In the genomic region with DNA sequence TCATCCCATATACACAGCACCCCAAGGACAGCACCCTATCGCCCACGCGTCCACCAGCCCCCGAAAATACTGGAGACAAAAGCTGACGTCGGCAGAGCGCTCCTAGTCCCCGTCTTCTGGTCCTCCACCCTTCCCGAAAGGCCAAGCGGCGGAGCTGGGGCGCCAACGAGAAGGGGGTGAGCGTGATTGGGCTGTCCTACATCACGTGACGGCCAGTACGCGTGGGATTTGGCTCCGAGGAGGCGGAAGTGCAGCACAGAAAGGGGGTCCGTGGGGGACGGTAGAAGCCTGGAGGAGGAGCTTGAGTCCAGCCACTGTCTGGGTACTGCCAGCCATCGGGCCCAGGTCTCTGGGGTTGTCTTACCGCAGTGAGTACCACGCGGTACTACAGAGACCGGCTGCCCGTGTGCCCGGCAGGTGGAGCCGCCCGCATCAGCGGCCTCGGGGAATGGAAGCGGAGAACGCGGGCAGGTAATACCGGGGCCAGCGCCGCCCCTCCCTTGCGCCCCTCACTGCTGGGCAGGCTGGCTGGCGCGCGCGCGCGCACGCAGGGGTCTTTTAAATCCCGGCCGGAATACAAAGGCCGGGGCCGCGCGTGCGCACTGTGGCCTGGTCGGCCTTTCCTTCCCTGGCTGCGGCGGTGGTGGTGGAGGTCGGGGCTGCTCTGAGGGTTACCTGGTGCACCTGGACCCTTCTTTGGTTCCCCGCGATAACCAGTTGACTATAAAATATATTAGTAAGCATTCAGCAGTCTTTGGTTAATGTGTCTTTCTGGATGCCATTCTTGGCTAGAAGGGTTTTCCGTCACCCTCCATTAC, we compare ENCODE assay signal across 1 cellular context.
A peak's percentile ranks its signal among the peaks of the same experiment; 100 is the strongest.
TF ChIP-seq lines count a peak whose summit lies in the region.

TDG (plus strand) TSS at position 283 of the 818 bp plus-strand sequence; CDS start at position 449, 166 bp downstream.

TF ChIP-seq in GM23338, 12 proteins besides CTCF, POLR2A, EP300 and RAD21 (continued from another document):
- no peak for TF ChIP-seq REST (IDR thresholded peaks at IDR 0.05; ENCODE audit: unreplicated experiment)
- TF ChIP-seq ZNF331 (CRISPR knock-in tag; IDR thresholded peaks at IDR 0.05; ENCODE audit: low read depth), result no peak
- no peak for TF ChIP-seq JUNB (IDR thresholded peaks at IDR 0.05; ENCODE audit: unreplicated experiment)
- TF ChIP-seq ZNF462 (CRISPR knock-in tag; IDR thresholded peaks at IDR 0.05), result no peak
- no peak for TF ChIP-seq EZH2phosphoT487 (IDR thresholded peaks at IDR 0.05; ENCODE audit: unreplicated experiment)
- no peak for TF ChIP-seq NANOG (IDR thresholded peaks at IDR 0.05; ENCODE audit: borderline replicate concordance)
- peak; percentile 89 for TF ChIP-seq POLR2AphosphoS5 (IDR thresholded peaks at IDR 0.05; ENCODE audit: low read depth)
- TF ChIP-seq ZNF114 (CRISPR knock-in tag; IDR thresholded peaks at IDR 0.05), result no peak
- TF ChIP-seq CREB1 (CRISPR knock-in tag; IDR thresholded peaks at IDR 0.05; ENCODE audit: low read depth), result peak; percentile 77
- no peak for TF ChIP-seq EZH2 (IDR thresholded peaks at IDR 0.05; ENCODE audit: low read depth, unreplicated experiment)
